In genomic region chr3:88149146-88149515, GRCh38 we compare ENCODE assay signal across 8 cellular contexts. TPM values are rescaled to one million over a fixed set of nuclear protein-coding genes. Genes with fewer than 3 reads are reported as not detected.
DNase-seq lines count a peak whose midpoint lies in the region; ATAC-seq, FAIRE-seq and TF ChIP-seq lines count a peak whose summit lies in the region.

No MANE protein-coding gene starts in this region.

- H3K27ac Mint-ChIP-seq in CD8-positive, alpha-beta memory T cell: peak overlapping the region; percentile 92 to 99 (median 95)

- WGBS in lower leg skin, 2 donors: 1% methylated on average over 15 of the region's 15 CpGs

- no peaks in the 10 kb centered on the region for H3K36me3 ChIP-seq in CD8-positive, alpha-beta memory T cell (ENCODE audit: insufficient read depth, low read length)
- peaks cover 5% of the 10 kb centered on the region; the same call in 1 of the 2 replicates for H3K36me3 ChIP-seq in PC-3 (ENCODE audit: low read depth, low read length)
- H3K36me3 ChIP-seq in bronchial epithelial cell (ENCODE audit: control insufficient read depth, insufficient read depth, low read length): no peaks in the 10 kb centered on the region
- no peaks in the 10 kb centered on the region for H3K36me3 ChIP-seq in thoracic aorta

- TF ChIP-seq CTCF in PC-3 (conservative IDR thresholded peaks at IDR 0.05; ENCODE audit: low read depth, low read length) (no peak), bronchial epithelial cell (IDR thresholded peaks at IDR 0.05; ENCODE audit: insufficient read depth, low read length, severe bottlenecking) (no peak), lower leg skin (IDR thresholded peaks at IDR 0.05) (no peak), thoracic aorta (IDR thresholded peaks at IDR 0.05) (no peak)

- no peak for TF ChIP-seq POLR2A in lower leg skin (IDR thresholded peaks at IDR 0.05)

- peak overlapping the region; percentile 87 for H2AFZ ChIP-seq in PC-3 (ENCODE audit: low read length)

- H3K27ac ChIP-seq in CD8-positive, alpha-beta memory T cell (ENCODE audit: low read depth, low read length): peak overlapping the region; percentile 93
- peak overlapping the region; percentile 90 for H3K27ac ChIP-seq in PC-3 (ENCODE audit: low read length)
- peak overlapping the region; percentile 89 to 91 for H3K27ac ChIP-seq in thoracic aorta

- H3K4me2 ChIP-seq in PC-3 (ENCODE audit: low read length): peak overlapping the region; percentile 82

- peaks cover 34 to 39% (median 34%) of the 10 kb centered on the region in 3 donors for H3K4me1 Mint-ChIP-seq in CD8-positive, alpha-beta memory T cell

- peak overlapping the region; percentile 94 to 100 (median 98) for H3K4me3 Mint-ChIP-seq in CD8-positive, alpha-beta memory T cell

- peaks cover 0 to 23% (median 2%) of the 10 kb centered on the region in 3 donors for H3K36me3 Mint-ChIP-seq in CD8-positive, alpha-beta memory T cell

- ATAC-seq in GM19324 (IDR thresholded peaks at IDR 0.05; ENCODE audit: low FRiP score, unreplicated experiment) (peak; percentile 6), HG03280 (IDR thresholded peaks at IDR 0.05; ENCODE audit: unreplicated experiment) (peak; percentile 11), PC-3 (peak; percentile 42), thoracic aorta (ENCODE audit: insufficient number of reproducible peaks, low FRiP score, low read depth) (no peak)

- H3K4me1 ChIP-seq in CD8-positive, alpha-beta memory T cell (ENCODE audit: insufficient read depth, low read length): peaks cover 27% of the 10 kb centered on the region
- peaks cover 17% of the 10 kb centered on the region; the same call in 1 of the 2 replicates for H3K4me1 ChIP-seq in PC-3 (ENCODE audit: insufficient read depth, low read length)
- H3K4me1 ChIP-seq in thoracic aorta (ENCODE audit: control insufficient read depth in 1 of 2, low read depth in 2 of 2): peaks cover 17 to 29% of the 10 kb centered on the region in 2 donors

- POLR2A ChIA-PET in CD8-positive, alpha-beta memory T cell (lab: Charles Lee): interaction anchor here (0.6 to 4.3 kb wide), 6 partner anchors 11 to 922 kb away, joined by 3 to 67 read pairs (median 6); partner anchors contain the start of genes CGGBP1, CHMP2B and ZNF654
- POLR2A ChIA-PET in PC-3 (lab: Charles Lee; ENCODE audit: unreplicated experiment): no interaction called here

- DNase-seq in CD8-positive, alpha-beta memory T cell: no peak
- no peak for DNase-seq in PC-3
- DNase-seq in bronchial epithelial cell (ENCODE audit: low read depth): peak; percentile 44
- peak in 1 of 2 donors; percentile 44 for DNase-seq in lower leg skin (ENCODE audit: low spot score in 2 of 2)
- DNase-seq in thoracic aorta (ENCODE audit: low spot score): no peak
- DNase-seq in activated CD8-positive, alpha-beta memory T cell treated with anti-CD3 and anti-CD28 coated beads, Interleukin-2, amount 50 U/mL, for 4 hours: no peak

- CTCF ChIA-PET in CD8-positive, alpha-beta memory T cell (lab: Charles Lee): interaction anchor here (1.2 to 1.6 kb wide), 2 partner anchors 36 to 90 kb away, joined by 3 to 7 read pairs; partner anchors contain the start of genes CGGBP1 and ZNF654
- CTCF ChIA-PET in PC-3 (lab: Charles Lee): no interaction called here

- no peaks in the 10 kb centered on the region for H3K9me3 Mint-ChIP-seq in CD8-positive, alpha-beta memory T cell

- intact Hi-C loops in PC-3 (cut with micrococcal nuclease) (loop anchor here (1.0 kb wide), 1 partner anchor 90 kb away; the partner anchor contains the start of genes CGGBP1 and ZNF654), lower leg skin (cut with DNase I; ENCODE audit: low total_unique reads) (no loop called here)

- H3K9me2 ChIP-seq in PC-3 (replicated peaks; ENCODE audit: low read length): no peaks in the 10 kb centered on the region

- BruUV-seq in PC-3 (replicated peaks; lab: Mats Ljungman, UMichigan): TSS peak; percentile 54

- H3K9ac ChIP-seq in PC-3 (ENCODE audit: low read length): peak overlapping the region; percentile 92

- no peaks in the 10 kb centered on the region for H4K20me1 ChIP-seq in PC-3 (ENCODE audit: low read length)

- peak overlapping the region; percentile 98 for H3K4me3 ChIP-seq in CD8-positive, alpha-beta memory T cell (ENCODE audit: low read length)
- H3K4me3 ChIP-seq in PC-3 (ENCODE audit: low read length) (peak overlapping the region; percentile 90), bronchial epithelial cell (ENCODE audit: low read depth, low read length) (peak overlapping the region; percentile 88), lower leg skin (ENCODE audit: low read depth, poor library complexity, severe bottlenecking) (peak overlapping the region; percentile 90), thoracic aorta (peak overlapping the region; percentile 90)

- H3F3A ChIP-seq in PC-3 (ENCODE audit: low read length, unreplicated experiment): no peaks in the 10 kb centered on the region

- H3K27me3 Mint-ChIP-seq in CD8-positive, alpha-beta memory T cell: no peaks in the 10 kb centered on the region

- no peak for FAIRE-seq in bronchial epithelial cell (lab: Jason Lieb, UNC)

- no peaks in the 10 kb centered on the region for H3K9me3 ChIP-seq in CD8-positive, alpha-beta memory T cell (ENCODE audit: low read length)
- H3K9me3 ChIP-seq in PC-3 (ENCODE audit: low read length) (no peaks in the 10 kb centered on the region), thoracic aorta (no peaks in the 10 kb centered on the region)

- H3K27me3 ChIP-seq in CD8-positive, alpha-beta memory T cell (ENCODE audit: insufficient read depth, low read length, poor library complexity, severe bottlenecking): no peaks in the 10 kb centered on the region
- H3K27me3 ChIP-seq in PC-3 (ENCODE audit: low read length): no peaks in the 10 kb centered on the region
- no peaks in the 10 kb centered on the region for H3K27me3 ChIP-seq in bronchial epithelial cell (ENCODE audit: control insufficient read depth, insufficient read depth, low read length)
- H3K27me3 ChIP-seq in thoracic aorta (replicated peaks; ENCODE audit: insufficient read depth): no peaks in the 10 kb centered on the region

- H3K79me2 ChIP-seq in PC-3 (ENCODE audit: low read length): peaks cover 69% of the 10 kb centered on the region

RNA-seq across cellular contexts. Expression of gene C3orf38, which starts 0.6 kb away (rescaled TPM):
- total RNA-seq in CD8-positive, alpha-beta memory T cell: 10 to 100 TPM; 25.9 to 28.2 TPM
- polyA plus RNA-seq in CD8-positive, alpha-beta memory T cell: 19.4 TPM
- 15.7 and 24.3 TPM in 2 replicates for total RNA-seq in PC-3 (2014; rRNA removed)
- 25.3 and 26.6 TPM in 2 replicates for total RNA-seq in bronchial epithelial cell
- total RNA-seq in lower leg skin: 10 to 100 TPM; 14.0 to 19.9 (median 18.3) TPM
- total RNA-seq in thoracic aorta: 10 to 100 TPM; 20.8 to 32.2 TPM
